ENCODE assay signal across 28 cellular contexts in genomic region chr6:80151641-80152040, GRCh38. TPM values are rescaled to one million over a fixed set of nuclear protein-coding genes. Genes with fewer than 3 reads are reported as not detected.
DNase-seq lines count a peak whose midpoint lies in the region; ATAC-seq and TF ChIP-seq lines count a peak whose summit lies in the region.
"Had no signal": no experiment of that assay in that cellular context is flagged by ENCODE, and none has a peak within 500 bp of the region (broad histone marks: within the 10 kb centered on the region; RNA-seq: fewer than 3 reads in every experiment).

No MANE protein-coding gene starts in this region.

- peaks cover 2% of the 10 kb centered on the region for H3K9me3 Mint-ChIP-seq in neural progenitor cell
- H3K9me3 Mint-ChIP-seq: HFFc6 had no signal

- H3K27me3 ChIP-seq in neural progenitor cell = no peaks in the 10 kb centered on the region
- H3K27me3 ChIP-seq: BE2C had no signal

- H3K9ac ChIP-seq in neural progenitor cell = no peak overlapping the region

- peak overlapping the region; percentile 19 for H3K4me2 ChIP-seq in neural progenitor cell

- no peak for TF ChIP-seq CTCF in neural progenitor cell (IDR thresholded peaks at IDR 0.05)

- no peaks in the 10 kb centered on the region for H4K20me1 ChIP-seq in neural progenitor cell (ENCODE audit: low read depth)

- no peaks in the 10 kb centered on the region for H3K36me3 ChIP-seq in neural progenitor cell
- H3K36me3 ChIP-seq: BE2C, HAP-1 had no signal

- H3K79me2 ChIP-seq in neural progenitor cell (ENCODE audit: low read depth) = peaks cover 8% of the 10 kb centered on the region

- H3K27me3 Mint-ChIP-seq in neural progenitor cell (ENCODE audit: insufficient read depth, low read depth) = no peaks in the 10 kb centered on the region
- H3K27me3 Mint-ChIP-seq: CD8-positive, alpha-beta memory T cell had no signal

- H3K27ac Mint-ChIP-seq in neural progenitor cell = no peak overlapping the region
- H3K27ac Mint-ChIP-seq: CD14-positive monocyte, HFFc6 had no signal

- no peak for ATAC-seq in GM18517 (IDR thresholded peaks at IDR 0.05; ENCODE audit: unreplicated experiment)
- ATAC-seq: K562, PC-3 had no signal

- H3F3A ChIP-seq in neural progenitor cell (ENCODE audit: low read depth) = no peaks in the 10 kb centered on the region

- H3K4me3 ChIP-seq in neural progenitor cell = no peak overlapping the region
- H3K4me3 ChIP-seq: HAP-1, K562 had no signal

- no peaks in the 10 kb centered on the region for H3K9me3 ChIP-seq in neural progenitor cell (ENCODE audit: low read depth)
- H3K9me3 ChIP-seq: BE2C, HAP-1 had no signal

- no peak overlapping the region for H3K27ac ChIP-seq in neural progenitor cell

- DNase-seq in NCI-H82 (lab: John Stamatoyannopoulos, UW) = peak; percentile 3
- DNase-seq in NCI-H82 treated with DMSO at 0.1 percent for 48 hours (lab: John Stamatoyannopoulos, UW; ENCODE audit: unreplicated experiment) = no peak
- DNase-seq in NCI-H69 (lab: John Stamatoyannopoulos, UW) = peak; percentile 52
- peak; percentile 20 for DNase-seq in cerebellum (ENCODE audit: low spot score)
- DNase-seq in neural progenitor cell (ENCODE audit: low spot score) = peak; percentile 45
- no peak for DNase-seq in midbrain (lab: John Stamatoyannopoulos, UW)
- no peak for DNase-seq in stimulated activated CD4-positive, alpha-beta T cell treated with anti-CD3 and anti-CD28 coated beads, Interleukin-1b, Interleukin-23, amount 100 ng/mL, for 48 hours
- DNase-seq: 8988T; ACHN; BE2C; Calu3; CD8-positive, alpha-beta memory T cell; DMS79 treated with DMSO at 0.1 percent for 48 hours; GOT3; HFFc6; Kasumi-1; NCI-H1105 treated with DMSO at 0.1 percent for 48 hours; NCI-H146; NCI-H1930; NCI-H2107; NCI-H226; NCI-H510A; NK-92 treated with Interleukin-12 subunit alpha and Interleukin-12 subunit beta, amount 100 ng/mL, for 24 hours; PC-3 had no signal

- H3K4me1 Mint-ChIP-seq in neural progenitor cell = peaks cover 5% of the 10 kb centered on the region
- H3K4me1 Mint-ChIP-seq: CD14-positive monocyte had no signal

- no peak overlapping the region for H3K4me3 Mint-ChIP-seq in neural progenitor cell
- H3K4me3 Mint-ChIP-seq: CD14-positive monocyte; CD8-positive, alpha-beta memory T cell; HFFc6 had no signal

- no peak overlapping the region for H2AFZ ChIP-seq in neural progenitor cell (replicated peaks)

- H3K36me3 Mint-ChIP-seq in neural progenitor cell = peaks cover 17% of the 10 kb centered on the region

- peaks cover 26% of the 10 kb centered on the region for H3K4me1 ChIP-seq in neural progenitor cell

RNA-seq across cellular contexts. Expression of gene BCKDHB, which starts 45.2 kb away (rescaled TPM):
- total RNA-seq in cerebellum (21.1 TPM), neural progenitor cell (ENCODE audit: low replicate concordance) (48.2 and 48.5 TPM in 2 replicates)

Comparison
In these comparisons a context has a peak if more than half of its experiments do, and no peak if none do; other contexts are left out.
1. DNase-seq: peak in NCI-H82 (single experiment), NCI-H69 (single experiment), cerebellum (single experiment) and neural progenitor cell (single experiment); none in NCI-H82 treated with DMSO at 0.1 percent for 48 hours (single experiment), midbrain (single experiment) and stimulated activated CD4-positive, alpha-beta T cell treated with anti-CD3 and anti-CD28 coated beads, Interleukin-1b, Interleukin-23, amount 100 ng/mL, for 48 hours (single experiment).